Comparison of ENCODE assay signal across 8 cellular contexts in the genomic region with DNA sequence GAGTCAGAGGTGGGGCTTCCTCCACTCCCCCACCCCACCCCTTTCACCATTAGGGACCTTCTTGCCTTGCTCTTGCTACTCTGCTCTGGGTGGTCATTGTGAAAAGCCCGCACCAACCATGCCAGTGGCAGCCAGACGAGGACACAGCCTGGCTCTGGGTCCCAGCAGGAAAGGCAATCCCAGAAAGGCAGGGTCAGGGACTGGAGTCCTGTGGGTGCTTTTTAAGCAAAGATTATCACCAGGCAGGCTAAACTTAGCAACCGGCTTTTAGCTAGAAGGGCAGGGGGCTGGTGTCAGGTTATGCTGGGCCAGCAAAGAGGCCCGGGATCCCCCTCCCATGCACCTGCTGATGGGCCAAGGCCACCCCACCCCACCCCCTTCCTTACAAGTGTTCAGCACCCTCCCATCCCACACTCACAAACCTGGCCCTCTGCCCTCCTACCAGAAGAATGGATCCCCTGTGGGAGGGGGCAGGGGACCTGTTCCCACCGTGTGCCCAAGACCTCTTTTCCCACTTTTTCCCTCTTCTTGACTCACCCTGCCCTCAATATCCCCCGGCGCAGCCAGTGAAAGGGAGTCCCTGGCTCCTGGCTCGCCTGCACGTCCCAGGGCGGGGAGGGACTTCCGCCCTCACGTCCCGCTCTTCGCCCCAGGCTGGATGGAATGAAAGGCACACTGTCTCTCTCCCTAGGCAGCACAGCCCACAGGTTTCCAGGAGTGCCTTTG. TPM values are rescaled to one million over a fixed set of nuclear protein-coding genes. Genes with fewer than 3 reads are reported as not detected.
A peak's percentile ranks its signal among the peaks of the same experiment; 100 is the strongest.
DNase-seq lines count a peak whose midpoint lies in the region; ATAC-seq, FAIRE-seq and TF ChIP-seq lines count a peak whose summit lies in the region.

No MANE protein-coding gene starts in this region.

- dilution Hi-C loops in keratinocyte (cut with MboI; ENCODE audit: extremely low pct_ligation_motif_present, low sequenced_read_pairs), result no loop called here

- H3K4me1 ChIP-seq in keratinocyte (ENCODE audit: control insufficient read depth, extremely low read depth, insufficient read depth, low read length), result peaks cover 52% of the 10 kb centered on the region
- peaks cover 38 to 58% (median 51%) of the 10 kb centered on the region in 6 donors for H3K4me1 ChIP-seq in spleen

- DNase-seq in DMS79 (lab: John Stamatoyannopoulos, UW), result peak; percentile 73
- DNase-seq in Kasumi-1 (lab: John Stamatoyannopoulos, UW), result peak; percentile 15 to 22
- peak; percentile 74 for DNase-seq in cerebellum (ENCODE audit: low spot score)
- no peak for DNase-seq in keratinocyte (ENCODE audit: low read depth, low spot score)
- DNase-seq in spleen, result peak; percentile 89

- 1 to 5% (median 3%) methylated on average over 14 of the region's 14 CpGs for WGBS in spleen, 5 donors

- peaks cover 33% of the 10 kb centered on the region for H4K20me1 ChIP-seq in keratinocyte (ENCODE audit: control insufficient read depth, extremely low read depth, insufficient read depth, low read length)

- peak overlapping the region; percentile 92 for H3K27ac ChIP-seq in keratinocyte (ENCODE audit: control insufficient read depth, insufficient read depth, low read length)
- peak overlapping the region; percentile 95 to 99 (median 98) for H3K27ac ChIP-seq in spleen

- TF ChIP-seq CTCF in keratinocyte (optimal IDR thresholded peaks at IDR 0.05 in 1 of 3, IDR thresholded peaks at IDR 0.05 in 1 of 3, conservative IDR thresholded peaks at IDR 0.05 in 1 of 3; ENCODE audit: extremely low read depth in 1 of 3, insufficient read depth in 2 of 3, low read length in 3 of 3), result no peak
- TF ChIP-seq CTCF in spleen (IDR thresholded peaks at IDR 0.05 in 8 of 11, conservative IDR thresholded peaks at IDR 0.05 in 3 of 11), result no peak

- H3K4me3 ChIP-seq in keratinocyte (ENCODE audit: control insufficient read depth in 2 of 3, extremely low read depth in 1 of 3, insufficient read depth in 2 of 3, low read depth in 1 of 3, low read length in 3 of 3) (peak overlapping the region; percentile 70 to 95 (median 79)), spleen (peak overlapping the region; percentile 92 to 99 (median 96))

- H3K9me3 ChIP-seq in keratinocyte (ENCODE audit: control insufficient read depth, low read depth, low read length), result no peaks in the 10 kb centered on the region
- H3K9me3 ChIP-seq in spleen, result no peaks in the 10 kb centered on the region

- no peak for TF ChIP-seq POLR2A in spleen (IDR thresholded peaks at IDR 0.05)

- intact Hi-C loops in spleen (cut with DNase I; ENCODE audit: low total_unique reads), result no loop called here

- no peak overlapping the region for H2AFZ ChIP-seq in keratinocyte (ENCODE audit: control insufficient read depth, low read length)

- peaks cover 27 to 54% of the 10 kb centered on the region in 2 experiments for H3K36me3 ChIP-seq in keratinocyte (ENCODE audit: control insufficient read depth in 2 of 2, extremely low read depth in 1 of 2, insufficient read depth in 2 of 2, low read length in 2 of 2)
- H3K36me3 ChIP-seq in spleen, result peaks cover 0 to 66% (median 56%) of the 10 kb centered on the region in 6 donors

- H3K27me3 ChIP-seq in keratinocyte (ENCODE audit: control insufficient read depth, extremely low read depth, insufficient read depth, low read length) (no peaks in the 10 kb centered on the region), spleen (replicated peaks in 1 of 7) (no peaks in the 10 kb centered on the region)

- FAIRE-seq in keratinocyte (lab: Jason Lieb, UNC), result no peak

- peaks cover 30% of the 10 kb centered on the region for H3K79me2 ChIP-seq in keratinocyte (ENCODE audit: control insufficient read depth, insufficient read depth, low read length)

- peak overlapping the region; percentile 95 for H3K9ac ChIP-seq in keratinocyte (ENCODE audit: control insufficient read depth, extremely low read depth, insufficient read depth, low read length)

- peak; percentile 12 for ATAC-seq in GM21515 (IDR thresholded peaks at IDR 0.05; ENCODE audit: unreplicated experiment)
- ATAC-seq in SK-N-SH treated with all-trans-retinoic acid at 6 μM for 48 hours, result peak; percentile 67
- ATAC-seq in GM19467 (IDR thresholded peaks at IDR 0.05; ENCODE audit: unreplicated experiment), result no peak

- H3K9me1 ChIP-seq in keratinocyte (ENCODE audit: control insufficient read depth, extremely low read depth, insufficient read depth, low read length), result peaks cover under 1% of the 10 kb centered on the region

- H3K4me2 ChIP-seq in keratinocyte (ENCODE audit: control insufficient read depth, extremely low read depth, insufficient read depth, low read depth, low read length), result peak overlapping the region; percentile 80

TF ChIP-seq in SK-N-SH treated with all-trans-retinoic acid at 6 μM for 48 hours, 23 proteins besides CTCF, POLR2A, EP300 and RAD21 (continues in another document):
- TF ChIP-seq ZFP3 (CRISPR knock-in tag; IDR thresholded peaks at IDR 0.05) (no peak), TOX (CRISPR knock-in tag; IDR thresholded peaks at IDR 0.05; ENCODE audit: borderline replicate concordance) (no peak)

RNA-seq across cellular contexts. Expression of a gene that starts 1.2 kb away (rescaled TPM):
- total RNA-seq in cerebellum (1,321 TPM), spleen (1,000 to 10,000 TPM in 5 of 7 donors, 100 to 1,000 TPM in 2; 998 to 1,580 (median 1,404) TPM)
- polyA plus RNA-seq in keratinocyte (8,390 to 11,361 TPM (median 8,495 TPM) in 3 replicates), spleen (1,000 to 10,000 TPM; 1,133 to 1,680 (median 1,180) TPM)
- polyA plus RNA-seq in keratinocyte (2011; ENCODE audit: low read depth), result 464 TPM
- 9,909 and 15,796 TPM in 2 replicates for polyA plus RNA-seq in keratinocyte (2011; cell fraction: cytosol; rRNA removed)
- 2,407 and 3,190 TPM in 2 replicates for polyA plus RNA-seq in keratinocyte (2011; cell fraction: nucleus; rRNA removed)
- 2,657 and 5,888 TPM in 2 replicates for polyA plus RNA-seq in keratinocyte (2012; ENCODE audit: low replicate concordance)
- 9,189 to 16,538 TPM (median 11,739 TPM) in 3 replicates for polyA minus RNA-seq in keratinocyte
- polyA minus RNA-seq in keratinocyte (2011; cell fraction: cytosol; rRNA and poly(A)+ RNA removed), result 9,400 TPM
- 1,390 and 1,424 TPM in 2 replicates for polyA minus RNA-seq in keratinocyte (2011; cell fraction: nucleus; rRNA and poly(A)+ RNA removed)

RNA-seq across cellular contexts. Expression of a gene that starts 22.8 kb away (rescaled TPM):
- total RNA-seq in cerebellum, result 6.5 TPM
- polyA plus RNA-seq in keratinocyte, result 0.67 to 1.0 TPM (median 0.75 TPM) in 3 replicates
- 0.12 TPM for polyA plus RNA-seq in keratinocyte (2011; ENCODE audit: low read depth)
- 0.28 and 0.70 TPM in 2 replicates for polyA plus RNA-seq in keratinocyte (2011; cell fraction: cytosol; rRNA removed)
- 1.0 and 1.3 TPM in 2 replicates for polyA plus RNA-seq in keratinocyte (2011; cell fraction: nucleus; rRNA removed)
- 0.24 and 0.58 TPM in 2 replicates for polyA plus RNA-seq in keratinocyte (2012; ENCODE audit: low replicate concordance)
- polyA minus RNA-seq in keratinocyte, result 0.30 to 0.80 TPM (median 0.53 TPM) in 3 replicates
- not detected for polyA minus RNA-seq in keratinocyte (2011; cell fraction: cytosol; rRNA and poly(A)+ RNA removed)
- 0.62 and 0.84 TPM in 2 replicates for polyA minus RNA-seq in keratinocyte (2011; cell fraction: nucleus; rRNA and poly(A)+ RNA removed)
- 10 to 100 TPM; 32.2 to 51.2 (median 39.7) TPM for total RNA-seq in spleen
- polyA plus RNA-seq in spleen, result 10 to 100 TPM; 27.8 to 78.3 (median 63.2) TPM

RNA-seq across cellular contexts. Expression of a gene that starts 35.0 kb away (rescaled TPM):
- total RNA-seq in cerebellum (10.3 TPM), spleen (10 to 100 TPM; 37.0 to 58.7 (median 47.5) TPM)
- polyA plus RNA-seq in keratinocyte (85.9 to 108 TPM (median 94.4 TPM) in 3 replicates), spleen (10 to 100 TPM; 25.8 to 40.7 (median 37.6) TPM)
- polyA plus RNA-seq in keratinocyte (2011; ENCODE audit: low read depth), result 80.5 TPM
- 47.6 and 60.9 TPM in 2 replicates for polyA plus RNA-seq in keratinocyte (2011; cell fraction: cytosol; rRNA removed)
- polyA plus RNA-seq in keratinocyte (2011; cell fraction: nucleus; rRNA removed), result 204 and 213 TPM in 2 replicates
- polyA plus RNA-seq in keratinocyte (2012; ENCODE audit: low replicate concordance), result 43.9 and 68.1 TPM in 2 replicates
- polyA minus RNA-seq in keratinocyte, result 42.4 to 61.1 TPM (median 42.9 TPM) in 3 replicates
- polyA minus RNA-seq in keratinocyte (2011; cell fraction: cytosol; rRNA and poly(A)+ RNA removed), result 31.8 TPM
- 46.1 and 59.3 TPM in 2 replicates for polyA minus RNA-seq in keratinocyte (2011; cell fraction: nucleus; rRNA and poly(A)+ RNA removed)

RNA-seq across cellular contexts. Expression of a gene that starts 39.2 kb away (rescaled TPM):
- total RNA-seq in cerebellum (22.3 TPM), spleen (10 to 100 TPM; 29.9 to 49.2 (median 39.6) TPM)
- polyA plus RNA-seq in keratinocyte (12.3 to 34.6 TPM (median 33.7 TPM) in 3 replicates), spleen (10 to 100 TPM; 12.0 to 14.1 (median 14.0) TPM)
- 10.5 TPM for polyA plus RNA-seq in keratinocyte (2011; ENCODE audit: low read depth)
- 12.0 and 14.9 TPM in 2 replicates for polyA plus RNA-seq in keratinocyte (2011; cell fraction: cytosol; rRNA removed)
- 17.8 and 18.1 TPM in 2 replicates for polyA plus RNA-seq in keratinocyte (2011; cell fraction: nucleus; rRNA removed)
- 6.2 and 29.3 TPM in 2 replicates for polyA plus RNA-seq in keratinocyte (2012; ENCODE audit: low replicate concordance)
- polyA minus RNA-seq in keratinocyte, result 18.2 to 60.7 TPM (median 52.1 TPM) in 3 replicates
- 25.1 TPM for polyA minus RNA-seq in keratinocyte (2011; cell fraction: cytosol; rRNA and poly(A)+ RNA removed)
- polyA minus RNA-seq in keratinocyte (2011; cell fraction: nucleus; rRNA and poly(A)+ RNA removed), result 17.0 and 26.1 TPM in 2 replicates

RNA-seq across cellular contexts. Expression of a gene that starts 40.0 kb away (rescaled TPM):
- 22.6 TPM for total RNA-seq in cerebellum
- 76.5 to 184 TPM (median 130 TPM) in 3 replicates for polyA plus RNA-seq in keratinocyte
- polyA plus RNA-seq in keratinocyte (2011; ENCODE audit: low read depth), result 76.9 TPM
- 155 and 198 TPM in 2 replicates for polyA plus RNA-seq in keratinocyte (2011; cell fraction: cytosol; rRNA removed)
- polyA plus RNA-seq in keratinocyte (2011; cell fraction: nucleus; rRNA removed), result 60.2 and 69.9 TPM in 2 replicates
- 163 and 213 TPM in 2 replicates for polyA plus RNA-seq in keratinocyte (2012; ENCODE audit: low replicate concordance)
- polyA minus RNA-seq in keratinocyte, result 8.3 to 26.0 TPM (median 23.7 TPM) in 3 replicates
- polyA minus RNA-seq in keratinocyte (2011; cell fraction: cytosol; rRNA and poly(A)+ RNA removed), result 31.7 TPM
- 7.3 and 7.8 TPM in 2 replicates for polyA minus RNA-seq in keratinocyte (2011; cell fraction: nucleus; rRNA and poly(A)+ RNA removed)
- 10 to 100 TPM; 34.0 to 94.0 (median 89.3) TPM for total RNA-seq in spleen
- 100 to 1,000 TPM in 2 of 3 donors, 10 to 100 TPM in 1; 73.4 to 137 (median 109) TPM for polyA plus RNA-seq in spleen
